8 cellular contexts compared by ENCODE assay signal in genomic region chr2:68467077-68467960, GRCh38. TPM values are rescaled to one million over a fixed set of nuclear protein-coding genes. Genes with fewer than 3 reads are reported as not detected.
DNase-seq lines count a peak whose midpoint lies in the region; ATAC-seq and TF ChIP-seq lines count a peak whose summit lies in the region.

Gene APLF, plus strand, starts transcription at chr2:68467585. Its CDS starts 147 bp downstream, at chr2:68467732.
Gene FBXO48, minus strand, starts transcription at chr2:68467294. Its CDS starts 2,149 bp downstream, at chr2:68465145.

- peak within 1 kb of the TSS; percentile 80 to 92 (median 86) for H3K27ac ChIP-seq in gastroesophageal sphincter
- peak within 1 kb of the TSS; percentile 58 for H3K27ac ChIP-seq in neuronal stem cell (replicated peaks; ENCODE audit: low read length)
- H3K27ac ChIP-seq in subcutaneous abdominal adipose tissue (ENCODE audit: low read depth, low read length): peak within 1 kb of the TSS; percentile 93

- no peaks in the 10 kb centered on the region for H3K79me1 ChIP-seq in neuronal stem cell (ENCODE audit: low read depth, low read length)

- H3K4me1 ChIP-seq in gastroesophageal sphincter: peaks cover 0 to 24% (median 7%) of the 10 kb centered on the region in 3 donors
- H3K4me1 ChIP-seq in neuronal stem cell (ENCODE audit: control insufficient read depth in 2 of 2, insufficient read depth in 1 of 2, low read depth in 1 of 2, low read length in 2 of 2): peaks cover 5 to 6% of the 10 kb centered on the region in 2 donors
- H3K4me1 ChIP-seq in subcutaneous abdominal adipose tissue (ENCODE audit: control insufficient read depth in 5 of 5, insufficient read depth in 5 of 5, low read length in 5 of 5): peaks cover 0 to 29% (median 22%) of the 10 kb centered on the region in 5 donors

- H3K14ac ChIP-seq in neuronal stem cell (ENCODE audit: low read length): no peak within 1 kb of the TSS

- H3K9ac ChIP-seq in neuronal stem cell (ENCODE audit: low read depth, low read length, poor library complexity): peak within 1 kb of the TSS; percentile 92
- peak within 1 kb of the TSS; percentile 78 to 96 (median 96) for H3K9ac ChIP-seq in subcutaneous abdominal adipose tissue (ENCODE audit: low read length in 5 of 5)

- H4K91ac ChIP-seq in neuronal stem cell (ENCODE audit: low read depth, low read length, poor library complexity): no peak within 1 kb of the TSS

- H3K4me2 ChIP-seq in neuronal stem cell (ENCODE audit: insufficient read depth, low read length, poor library complexity, severe bottlenecking): peak within 1 kb of the TSS; percentile 59

- H4K8ac ChIP-seq in neuronal stem cell (ENCODE audit: low read depth, low read length): no peak within 1 kb of the TSS

- no peak within 1 kb of the TSS for H3K4ac ChIP-seq in neuronal stem cell (ENCODE audit: low read length)

- H3K23ac ChIP-seq in neuronal stem cell (ENCODE audit: low read depth, low read length, poor library complexity): peak within 1 kb of the TSS; percentile 75

- ATAC-seq in HG02571 (IDR thresholded peaks at IDR 0.05; ENCODE audit: unreplicated experiment) (peak; percentile 93), gastroesophageal sphincter (peak; percentile 99)

- H3K18ac ChIP-seq in neuronal stem cell (ENCODE audit: low read length): peak within 1 kb of the TSS; percentile 98

- no peaks in the 10 kb centered on the region for H3K36me3 ChIP-seq in GM06990 (ENCODE audit: control insufficient read depth, insufficient read depth, low read length)
- no peaks in the 10 kb centered on the region for H3K36me3 ChIP-seq in gastroesophageal sphincter
- peaks cover 0 to 2% of the 10 kb centered on the region in 2 donors for H3K36me3 ChIP-seq in neuronal stem cell (replicated peaks in 1 of 2; ENCODE audit: control insufficient read depth in 2 of 2, insufficient read depth in 2 of 2, low read length in 2 of 2)
- no peaks in the 10 kb centered on the region for H3K36me3 ChIP-seq in subcutaneous abdominal adipose tissue (ENCODE audit: control insufficient read depth in 5 of 5, insufficient read depth in 5 of 5, low read length in 5 of 5)

- TF ChIP-seq EP300 in gastroesophageal sphincter (IDR thresholded peaks at IDR 0.05): no peak

- H2BK15ac ChIP-seq in neuronal stem cell (ENCODE audit: low read length): no peak within 1 kb of the TSS

- peak; percentile 63 for TF ChIP-seq POLR2A in NB4 (IDR thresholded peaks at IDR 0.05; ENCODE audit: extremely low read depth, insufficient read length)
- peak; percentile 22 to 50 for TF ChIP-seq POLR2A in gastroesophageal sphincter (IDR thresholded peaks at IDR 0.05)

- DNase-seq in GM06990 (ENCODE audit: extremely low read depth, insufficient read length) (peak; percentile 94), NB4 (ENCODE audit: low read depth) (peak; percentile 100), SK-N-DZ (ENCODE audit: low spot score) (peak; percentile 99), neuronal stem cell (ENCODE audit: low spot score) (peak; percentile 98)
- DNase-seq in activated naive CD4-positive, alpha-beta T cell treated with anti-CD3 and anti-CD28 coated beads, Interleukin-2, amount 50 U/mL, for 16 hours: peak; percentile 98

- peak within 1 kb of the TSS; percentile 99 for H2AFZ ChIP-seq in neuronal stem cell (ENCODE audit: low read length)

- TF ChIP-seq CTCF in GM06990 (IDR thresholded peaks at IDR 0.05; ENCODE audit: insufficient read depth, low read length, poor library complexity, severe bottlenecking) (no peak), NB4 (IDR thresholded peaks at IDR 0.05; ENCODE audit: low read depth, low read length) (no peak), gastroesophageal sphincter (IDR thresholded peaks at IDR 0.05) (no peak)

- peak within 1 kb of the TSS; percentile 22 for H2BK120ac ChIP-seq in neuronal stem cell (ENCODE audit: low read depth, low read length)

- H2AK5ac ChIP-seq in neuronal stem cell (ENCODE audit: low read depth, low read length): no peak within 1 kb of the TSS

- H3K4me3 ChIP-seq in GM06990 (replicated peaks; ENCODE audit: low read depth, low read length) (peak within 1 kb of the TSS; percentile 95), NB4 (ENCODE audit: low read depth, low read length) (peak within 1 kb of the TSS; percentile 88), gastroesophageal sphincter (peak within 1 kb of the TSS; percentile 74 to 99), neuronal stem cell (ENCODE audit: low read length in 2 of 2) (peak within 1 kb of the TSS; percentile 96 to 98), subcutaneous abdominal adipose tissue (ENCODE audit: low read depth in 1 of 5, low read length in 5 of 5) (peak within 1 kb of the TSS; percentile 74 to 99 (median 91))

- WGBS in gastroesophageal sphincter (ENCODE audit: low coverage in 1 of 2), 2 donors: 0 to 2% methylated on average over 2 to 17 of the region's 82 CpGs
- WGBS in neuronal stem cell (ENCODE audit: extremely low coverage in 2 of 2, insufficient read length in 2 of 2, insufficient replicate concordance in 1 of 2), 2 donors: no CpG with 5 or more reads among the region's 82 CpGs

- no peaks in the 10 kb centered on the region for H3K9me3 ChIP-seq in gastroesophageal sphincter
- no peaks in the 10 kb centered on the region for H3K9me3 ChIP-seq in neuronal stem cell (replicated peaks in 1 of 2; ENCODE audit: control insufficient read depth in 2 of 2, insufficient read depth in 1 of 2, low read depth in 1 of 2, low read length in 2 of 2)
- no peaks in the 10 kb centered on the region for H3K9me3 ChIP-seq in subcutaneous abdominal adipose tissue (ENCODE audit: control insufficient read depth in 5 of 5, low read length in 5 of 5)

- no peaks in the 10 kb centered on the region for H3K27me3 ChIP-seq in GM06990 (replicated peaks; ENCODE audit: control insufficient read depth, insufficient read depth, low read length)
- no peaks in the 10 kb centered on the region for H3K27me3 ChIP-seq in gastroesophageal sphincter
- H3K27me3 ChIP-seq in neuronal stem cell (ENCODE audit: control insufficient read depth in 3 of 3, insufficient read depth in 3 of 3, low read depth in 1 of 3, low read length in 3 of 3): no peaks in the 10 kb centered on the region
- H3K27me3 ChIP-seq in subcutaneous abdominal adipose tissue (ENCODE audit: control insufficient read depth in 5 of 5, insufficient read depth in 4 of 5, low read length in 5 of 5): no peaks in the 10 kb centered on the region

- no peak within 1 kb of the TSS for H2BK12ac ChIP-seq in neuronal stem cell (ENCODE audit: low read length)

- H2BK5ac ChIP-seq in neuronal stem cell (ENCODE audit: low read length): no peak within 1 kb of the TSS

RNA-seq across cellular contexts. Expression of gene APLF, which starts in this region (rescaled TPM):
- 1.0 and 1.4 TPM in 2 replicates for polyA plus RNA-seq in SK-N-DZ (2014; cell fraction: cytosol; rRNA removed)
- 1.4 and 2.8 TPM in 2 replicates for polyA plus RNA-seq in SK-N-DZ (2014; cell fraction: nucleus; rRNA removed)
- total RNA-seq in gastroesophageal sphincter: 10 to 100 TPM in 2 of 4 donors, 1 to 10 TPM in 2; 5.5 to 12.0 (median 10.4) TPM
- polyA plus RNA-seq in neuronal stem cell (2013, experiment 1 of 2): 3.2 TPM
- 3.5 TPM for polyA plus RNA-seq in neuronal stem cell (2013, experiment 2 of 2)

RNA-seq across cellular contexts. Expression of gene FBXO48, which starts in this region (rescaled TPM):
- 1.0 and 1.3 TPM in 2 replicates for polyA plus RNA-seq in SK-N-DZ (2014; cell fraction: cytosol; rRNA removed)
- 0.50 and 0.69 TPM in 2 replicates for polyA plus RNA-seq in SK-N-DZ (2014; cell fraction: nucleus; rRNA removed)
- total RNA-seq in gastroesophageal sphincter: 1 to 10 TPM in 1 of 4 donors, under 1 TPM in 3; 0.35 to 1.2 (median 0.62) TPM
- polyA plus RNA-seq in neuronal stem cell (2013, experiment 1 of 2): 2.7 TPM
- polyA plus RNA-seq in neuronal stem cell (2013, experiment 2 of 2): 2.6 TPM

Comparison
In these comparisons a context has a peak if more than half of its experiments do, and no peak if none do; other contexts are left out.
1. Peak in every context shown above with its lines: DNase-seq, ATAC-seq, H3K4me3 ChIP-seq and H3K27ac ChIP-seq.